In genomic region chr6:152118678-152119077, GRCh38 we compare ENCODE assay signal across 14 cellular contexts.
DNase-seq lines count a peak whose midpoint lies in the region; ATAC-seq and TF ChIP-seq lines count a peak whose summit lies in the region.
"Had no signal": no experiment of that assay in that cellular context is flagged by ENCODE, and none has a peak within 500 bp of the region (broad histone marks: within the 10 kb centered on the region; RNA-seq: fewer than 3 reads in every experiment).

No MANE protein-coding gene starts in this region.

- ATAC-seq in SK-N-SH treated with all-trans-retinoic acid at 6 μM for 48 hours = no peak
- ATAC-seq in PC-3 = no peak
- peak; percentile 61 for ATAC-seq in upper lobe of right lung
- no peak for ATAC-seq in HG02870 (IDR thresholded peaks at IDR 0.05; ENCODE audit: unreplicated experiment)
- ATAC-seq: A549 had no signal

- H2AFZ ChIP-seq in SK-N-SH (ENCODE audit: low read depth) (no peak overlapping the region), PC-3 (ENCODE audit: low read length) (no peak overlapping the region)

- H3K9me2 ChIP-seq in SK-N-SH (no peaks in the 10 kb centered on the region), PC-3 (replicated peaks; ENCODE audit: low read length) (no peaks in the 10 kb centered on the region)

- no peak overlapping the region for H3K27ac Mint-ChIP-seq in Calu3 (ENCODE audit: unreplicated experiment)

- TF ChIP-seq CTCF in SK-N-SH (IDR thresholded peaks at IDR 0.05) (peak; percentile 11; the same call in 1 of the 2 replicates), PC-3 (conservative IDR thresholded peaks at IDR 0.05; ENCODE audit: low read depth, low read length) (no peak; the same call in 1 of the 2 replicates), choroid plexus epithelial cell (conservative IDR thresholded peaks at IDR 0.05; ENCODE audit: low read depth, low read length) (peak; percentile 41), upper lobe of right lung (IDR thresholded peaks at IDR 0.05) (no peak), Calu3 (IDR thresholded peaks at IDR 0.05; ENCODE audit: unreplicated experiment) (no peak)

- DNase-seq in SK-N-SH (no peak), PC-3 (peak; percentile 22), choroid plexus epithelial cell (ENCODE audit: low read depth) (peak; percentile 34), upper lobe of right lung (no peak), RPMI8226 (no peak), Calu3 (no peak)
- DNase-seq: AML-193, NCI-H1092, NCI-H2227 treated with DMSO at 0.1 percent for 48 hours, NCI-H69, SHP77 treated with DMSO at 0.1 percent for 48 hours had no signal

- no peak overlapping the region for H3K27ac ChIP-seq in SK-N-SH (ENCODE audit: low read depth in 2 of 2, low read length in 1 of 2)
- H3K27ac ChIP-seq in PC-3 (ENCODE audit: low read length) = no peak overlapping the region
- H3K27ac ChIP-seq in upper lobe of right lung = no peak overlapping the region
- H3K27ac ChIP-seq: A549 had no signal

- H3K9ac ChIP-seq in SK-N-SH = no peak overlapping the region
- H3K9ac ChIP-seq in PC-3 (ENCODE audit: low read length) = no peak overlapping the region

- peaks cover 0 to 7% of the 10 kb centered on the region in 2 experiments; a peak in 1 of 4 replicates for H3K4me1 ChIP-seq in SK-N-SH (ENCODE audit: control insufficient read depth in 1 of 2, insufficient read depth in 2 of 2, low read depth in 1 of 2, low read length in 1 of 2)
- H3K4me1 ChIP-seq in PC-3 (ENCODE audit: insufficient read depth, low read length) = peaks cover 9% of the 10 kb centered on the region; the same call in 1 of the 2 replicates
- no peaks in the 10 kb centered on the region for H3K4me1 ChIP-seq in upper lobe of right lung
- H3K4me1 ChIP-seq: A549 had no signal

- H3K4me3 Mint-ChIP-seq in Calu3 (ENCODE audit: low read depth, unreplicated experiment) = no peak overlapping the region

- no peaks in the 10 kb centered on the region for H3K79me2 ChIP-seq in SK-N-SH (ENCODE audit: insufficient read depth)
- H3K79me2 ChIP-seq in PC-3 (ENCODE audit: low read length) = no peaks in the 10 kb centered on the region

- no peak for TF ChIP-seq RAD21 in SK-N-SH (IDR thresholded peaks at IDR 0.05; ENCODE audit: low read length)

- H3K36me3 ChIP-seq in SK-N-SH (replicated peaks in 1 of 2; ENCODE audit: control insufficient read depth in 1 of 2, insufficient read depth in 2 of 2, low read length in 1 of 2) (peaks cover 35 to 36% of the 10 kb centered on the region in 2 experiments), PC-3 (ENCODE audit: low read depth, low read length) (no peaks in the 10 kb centered on the region), upper lobe of right lung (peaks cover 37% of the 10 kb centered on the region)

- H3K4me2 ChIP-seq in SK-N-SH = no peak overlapping the region
- no peak overlapping the region for H3K4me2 ChIP-seq in PC-3 (ENCODE audit: low read length)
- H3K4me2 ChIP-seq: A549 had no signal

- no peaks in the 10 kb centered on the region for H3K4me1 Mint-ChIP-seq in Calu3 (ENCODE audit: low read depth, unreplicated experiment)

- no peaks in the 10 kb centered on the region for H3K27me3 Mint-ChIP-seq in Calu3 (ENCODE audit: unreplicated experiment)

- H3F3A ChIP-seq in SK-N-SH (replicated peaks; ENCODE audit: insufficient read depth) = peaks cover 6% of the 10 kb centered on the region
- H3F3A ChIP-seq in PC-3 (ENCODE audit: low read length, unreplicated experiment) = no peaks in the 10 kb centered on the region

- WGBS in SK-N-SH (ENCODE audit: low lambda C conversion rate) = 94% methylated on average over 5 of the region's 5 CpGs

- no peaks in the 10 kb centered on the region for H3K9me3 Mint-ChIP-seq in Calu3 (ENCODE audit: low read depth, unreplicated experiment)

- peaks cover 4% of the 10 kb centered on the region for H3K36me3 Mint-ChIP-seq in Calu3 (ENCODE audit: insufficient read depth, unreplicated experiment)

- POLR2A ChIA-PET in SK-N-SH (lab: Yijun Ruan, JAX) (no interaction called here), PC-3 (lab: Charles Lee; ENCODE audit: unreplicated experiment) (no interaction called here)

- no peak for TF ChIP-seq EP300 in SK-N-SH (IDR thresholded peaks at IDR 0.05; ENCODE audit: borderline replicate concordance in 1 of 2, low read depth in 1 of 2, low read length in 1 of 2)

- CTCF ChIA-PET in SK-N-SH (lab: Yijun Ruan, JAX) (interaction anchor here (1.0 to 3.3 kb wide), 3 partner anchors 9 to 354 kb away, joined by 3 to 14 read pairs (median 5); no protein-coding TSS in a partner anchor), PC-3 (lab: Charles Lee) (interaction anchor here (0.7 kb wide), 1 partner anchor 469 kb away, joined by 3 read pairs; no protein-coding TSS in a partner anchor), Calu3 (lab: Charles Lee) (no interaction called here)

- BruUV-seq in PC-3 (replicated peaks; lab: Mats Ljungman, UMichigan) (no TSS peak), Calu3 (replicated peaks; lab: Mats Ljungman, UMichigan) (no TSS peak)

- H3K27me3 ChIP-seq in SK-N-SH (ENCODE audit: insufficient read depth) (no peaks in the 10 kb centered on the region), PC-3 (ENCODE audit: low read length) (no peaks in the 10 kb centered on the region), upper lobe of right lung (no peaks in the 10 kb centered on the region)

- no peaks in the 10 kb centered on the region for H4K20me1 ChIP-seq in SK-N-SH (ENCODE audit: insufficient read depth)
- H4K20me1 ChIP-seq in PC-3 (ENCODE audit: low read length) = no peaks in the 10 kb centered on the region

- intact Hi-C loops in PC-3 (cut with micrococcal nuclease) = no loop called here
- intact Hi-C loops in upper lobe of right lung (cut with DNase I) = no loop called here
- intact Hi-C loops in Calu3 (cut with micrococcal nuclease; ENCODE audit: unreplicated experiment) = no loop called here

- H3K4me3 ChIP-seq in SK-N-SH (ENCODE audit: low read depth in 2 of 2, low read length in 1 of 2) (no peak overlapping the region), PC-3 (ENCODE audit: low read length) (no peak overlapping the region), choroid plexus epithelial cell (ENCODE audit: low read depth, low read length) (no peak overlapping the region), upper lobe of right lung (no peak overlapping the region)
- H3K4me3 ChIP-seq: A549 had no signal

- H3K9me3 ChIP-seq in SK-N-SH (no peaks in the 10 kb centered on the region), PC-3 (ENCODE audit: low read length) (no peaks in the 10 kb centered on the region), upper lobe of right lung (no peaks in the 10 kb centered on the region)
- H3K9me3 ChIP-seq: A549 had no signal

TF ChIP-seq in SK-N-SH, 30 proteins besides CTCF, POLR2A, EP300 and RAD21:
- no peak for TF ChIP-seq RFX5 (IDR thresholded peaks at IDR 0.05; ENCODE audit: low read length)
TF ChIP-seq in SK-N-SH: peak in this region for 0.

TF ChIP-seq in SK-N-SH treated with all-trans-retinoic acid at 6 μM for 48 hours, 23 proteins besides CTCF, POLR2A, EP300 and RAD21:
- no peak for TF ChIP-seq CREB5 (CRISPR knock-in tag; IDR thresholded peaks at IDR 0.05; ENCODE audit: low read depth)
- TF ChIP-seq ZNF565 (CRISPR knock-in tag; conservative IDR thresholded peaks at IDR 0.05; ENCODE audit: low read depth) = no peak
- TF ChIP-seq ZNF70 (CRISPR knock-in tag; IDR thresholded peaks at IDR 0.05) = no peak
- TF ChIP-seq TSHZ2 (CRISPR knock-in tag; IDR thresholded peaks at IDR 0.05) = no peak
- TF ChIP-seq GLIS3 (CRISPR knock-in tag; IDR thresholded peaks at IDR 0.05) = no peak
- TF ChIP-seq PPARA (CRISPR knock-in tag; IDR thresholded peaks at IDR 0.05; ENCODE audit: borderline replicate concordance) = no peak

Comparison
In these comparisons a context has a peak if more than half of its experiments do, and no peak if none do; other contexts are left out.
1. DNase-seq: peak in PC-3 (single experiment) and choroid plexus epithelial cell (single experiment); none in SK-N-SH (single experiment), upper lobe of right lung (single experiment), RPMI8226 (single experiment) and Calu3 (single experiment).
2. CTCF ChIP-seq: peak in SK-N-SH (single experiment) and choroid plexus epithelial cell (single experiment); none in PC-3 (single experiment), upper lobe of right lung (single experiment) and Calu3 (single experiment).